Comparison of ENCODE assay signal across 24 cellular contexts in genomic region chr11:23012930-23013329, GRCh38.
"Had no signal": no experiment of that assay in that cellular context is flagged by ENCODE, and none has a peak within 500 bp of the region (broad histone marks: within the 10 kb centered on the region; RNA-seq: fewer than 3 reads in every experiment).

No MANE protein-coding gene starts in this region.

- ATAC-seq: effector memory CD8-positive, alpha-beta T cell; foreskin keratinocyte; gastrocnemius medialis; gastroesophageal sphincter; heart left ventricle; heart right ventricle had no signal

- H3K4me3 ChIP-seq: colonic mucosa, coronary artery, dorsolateral prefrontal cortex, esophagus muscularis mucosa, esophagus squamous epithelium, gastrocnemius medialis, gastroesophageal sphincter, heart left ventricle, heart right ventricle had no signal

- H3K27me3 ChIP-seq: colonic mucosa, dorsolateral prefrontal cortex, esophagus muscularis mucosa, esophagus squamous epithelium, foreskin keratinocyte, gastrocnemius medialis, gastroesophageal sphincter, heart left ventricle, heart right ventricle had no signal

- H3K27me3 Mint-ChIP-seq: dendritic cell treated with granulocyte-macrophage colony-stimulating factor and Interleukin-4, amounts not matched to agents 40 ng/mL and 50 ng/mL, for 4 days; effector memory CD8-positive, alpha-beta T cell had no signal

- H3K27ac Mint-ChIP-seq: dendritic cell treated with granulocyte-macrophage colony-stimulating factor and Interleukin-4, amounts not matched to agents 40 ng/mL and 50 ng/mL, for 4 days; effector memory CD8-positive, alpha-beta T cell; endodermal cell had no signal

- H3K9me3 ChIP-seq: colonic mucosa, esophagus muscularis mucosa, esophagus squamous epithelium, gastrocnemius medialis, gastroesophageal sphincter, heart left ventricle had no signal

- H3K4me1 Mint-ChIP-seq: endodermal cell had no signal

- H3K4me3 Mint-ChIP-seq: dendritic cell treated with granulocyte-macrophage colony-stimulating factor and Interleukin-4, amounts not matched to agents 40 ng/mL and 50 ng/mL, for 4 days; effector memory CD8-positive, alpha-beta T cell; endodermal cell had no signal

- H3K4me1 ChIP-seq: colonic mucosa, esophagus muscularis mucosa, esophagus squamous epithelium, foreskin keratinocyte, gastrocnemius medialis, gastroesophageal sphincter, heart left ventricle, heart right ventricle had no signal

- H3K36me3 ChIP-seq: colonic mucosa, esophagus muscularis mucosa, esophagus squamous epithelium, gastrocnemius medialis, gastroesophageal sphincter, heart left ventricle, heart right ventricle had no signal

- H3K9me3 Mint-ChIP-seq: effector memory CD8-positive, alpha-beta T cell had no signal

- H3K27ac ChIP-seq: colonic mucosa, coronary artery, dorsolateral prefrontal cortex, epithelial cell of prostate, esophagus muscularis mucosa, esophagus squamous epithelium, foreskin keratinocyte, gastrocnemius medialis, gastroesophageal sphincter, heart left ventricle, heart right ventricle had no signal

- DNase-seq: colonic mucosa; cortex of kidney; dermis blood vessel endothelial cell; dorsolateral prefrontal cortex; effector CD4-positive, alpha-beta T cell; effector CD8-positive, alpha-beta T cell; effector memory CD4-positive, alpha-beta T cell; effector memory CD8-positive, alpha-beta T cell; endodermal cell; erythroblast; esophagus squamous epithelium; foreskin fibroblast; foreskin melanocyte; gastrocnemius medialis; glutamatergic neuron; head of caudate nucleus; heart left ventricle; heart right ventricle had no signal
